Comparison of ENCODE assay signal across 34 cellular contexts in the genomic region with DNA sequence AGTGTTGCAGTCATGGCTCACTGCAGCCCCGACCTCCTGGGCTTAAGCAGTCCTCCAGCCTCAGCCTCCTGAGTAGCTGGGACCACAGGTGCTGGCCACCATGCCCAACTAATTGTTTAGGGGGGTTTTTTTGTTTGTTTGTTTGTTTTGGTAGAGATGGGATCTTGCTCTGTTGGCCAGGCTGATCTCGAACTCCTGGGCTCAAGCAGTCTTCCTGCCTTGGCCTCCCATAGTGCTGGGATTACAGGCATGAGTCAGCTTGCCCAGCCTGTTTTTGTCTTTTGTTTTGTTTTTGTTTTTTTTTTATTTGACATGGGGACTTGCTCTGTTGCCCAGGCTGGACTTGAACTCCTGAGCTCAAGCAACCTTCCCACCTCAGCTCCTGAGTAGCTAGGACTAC.
"Had no signal": no experiment of that assay in that cellular context is flagged by ENCODE, and none has a peak within 500 bp of the region (broad histone marks: within the 10 kb centered on the region; RNA-seq: fewer than 3 reads in every experiment).

No MANE protein-coding gene starts in this region.

- H3K4me3 ChIP-seq: adrenal gland, body of pancreas, breast epithelium had no signal

- ATAC-seq: activated CD4-positive, alpha-beta T cell treated with anti-CD3 and anti-CD28 coated beads for 36 hours; activated CD4-positive, CD25-positive, alpha-beta regulatory T cell treated with anti-CD3 and anti-CD28 coated beads, Interleukin-2, amount 50 U/mL, for 24 hours; activated CD8-positive, alpha-beta T cell treated with anti-CD3 and anti-CD28 coated beads for 36 hours; activated naive CD4-positive, alpha-beta T cell treated with anti-CD3 and anti-CD28 coated beads, Interleukin-2, amount 50 U/mL, for 72 hours; activated T-cell treated with anti-CD3 and anti-CD28 coated beads, Interleukin-2, amount 50 U/mL, for 72 hours; activated T-helper 17 cell treated with anti-CD3 and anti-CD28 coated beads, Interleukin-2, amount 50 U/mL, for 72 hours; body of pancreas had no signal

- H3K4me3 Mint-ChIP-seq: activated CD4-positive, alpha-beta T cell treated with anti-CD3 and anti-CD28 coated beads for 36 hours; activated CD4-positive, alpha-beta T cell treated with anti-CD3 and anti-CD28 coated beads, Interleukin-2, amount 10 ng/mL, durations not matched to agents 7 days and 5 days; activated CD8-positive, alpha-beta T cell treated with anti-CD3 and anti-CD28 coated beads for 36 hours; activated naive CD4-positive, alpha-beta T cell treated with anti-CD3 and anti-CD28 coated beads for 36 hours; activated naive CD8-positive, alpha-beta T cell treated with anti-CD3 and anti-CD28 coated beads for 36 hours; activated T-cell treated with anti-CD3 and anti-CD28 coated beads, Interleukin-2, amount 50 U/mL, for 72 hours; activated T-helper 1 cell treated with anti-CD3 and anti-CD28 coated beads, Interleukin-12 subunit alpha, Interleukin-12 subunit beta, Interleukin-2, Interleukin-4 antibody, amounts not matched to agents 30 ng/mL and 10 ng/mL and 1 ng/mL, durations not matched to agents 14 hours and 24 hours and 36 hours; activated T-helper 17 cell treated with anti-CD3 and anti-CD28 coated beads, Interleukin-2, amount 50 U/mL, for 72 hours; T-helper 2 cell treated with Interferon-gamma antibody and Interleukin-4, amounts not matched to agents 5 μg/mL and 100 μg/mL, for 36 hours had no signal

- FAIRE-seq: colon, TTC549 had no signal

- H3K27ac ChIP-seq: adrenal gland, body of pancreas, brain microvascular endothelial cell, breast epithelium, VCaP had no signal

- H3K36me3 ChIP-seq: breast epithelium had no signal

- H3K27me3 ChIP-seq: adrenal gland, body of pancreas, brain microvascular endothelial cell, breast epithelium had no signal

- DNase-seq: activated CD4-positive, alpha-beta T cell treated with anti-CD3 and anti-CD28 coated beads for 1 hour; activated CD4-positive, alpha-beta T cell treated with anti-CD3 and anti-CD28 coated beads for 36 hours; activated CD4-positive, alpha-beta T cell treated with anti-CD3 and anti-CD28 coated beads for 48 hours; activated CD4-positive, alpha-beta T cell treated with anti-CD3 and anti-CD28 coated beads, Interleukin-2, amount 10 ng/mL, durations not matched to agents 7 days and 5 days; activated CD4-positive, alpha-beta T cell treated with anti-CD3 and anti-CD28 coated beads, Interleukin-2, amount 50 U/mL, for 48 hours; activated CD4-positive, CD25-positive, alpha-beta regulatory T cell; activated CD8-positive, alpha-beta memory T cell treated with anti-CD3 and anti-CD28 coated beads, Interleukin-2, amount 50 U/mL, for 4 hours; activated CD8-positive, alpha-beta T cell treated with anti-CD3 and anti-CD28 coated beads for 36 hours; activated effector memory CD4-positive, alpha-beta T cell treated with anti-CD3 and anti-CD28 coated beads, Interleukin-2, amount 50 U/mL, for 16 hours; activated gamma-delta T cell treated with Interleukin-2 at 50 U/mL for 16 hours; activated naive CD4-positive, alpha-beta T cell; activated naive CD4-positive, alpha-beta T cell treated with anti-CD3 and anti-CD28 coated beads for 36 hours; activated naive CD4-positive, alpha-beta T cell treated with anti-CD3 and anti-CD28 coated beads, Interleukin-2, amount 50 U/mL, for 16 hours; activated naive CD8-positive, alpha-beta T cell treated with anti-CD3 and anti-CD28 coated beads for 36 hours; activated T-cell treated with anti-CD3 and anti-CD28 coated beads for 4 hours; activated T-cell treated with anti-CD3 and anti-CD28 coated beads, Interleukin-2, amount 50 U/mL, for 1 hour; activated T-cell treated with anti-CD3 and anti-CD28 coated beads, Interleukin-2, amount 50 U/mL, for 72 hours; adrenal gland; amniotic stem cell; aorta; body of pancreas; brain microvascular endothelial cell; central memory CD4-positive, alpha-beta T cell; T-helper 2 cell; T-helper 9 cell had no signal

- H3K27me3 Mint-ChIP-seq: activated CD4-positive, alpha-beta T cell treated with anti-CD3 and anti-CD28 coated beads for 36 hours; activated CD4-positive, alpha-beta T cell treated with anti-CD3 and anti-CD28 coated beads, Interleukin-2, amount 10 ng/mL, durations not matched to agents 7 days and 5 days; activated CD8-positive, alpha-beta T cell treated with anti-CD3 and anti-CD28 coated beads for 36 hours; activated naive CD8-positive, alpha-beta T cell treated with anti-CD3 and anti-CD28 coated beads for 36 hours; activated T-helper 17 cell treated with anti-CD3 and anti-CD28 coated beads, Interleukin-2, amount 50 U/mL, for 72 hours had no signal

- H3K9me3 Mint-ChIP-seq: activated CD8-positive, alpha-beta T cell treated with anti-CD3 and anti-CD28 coated beads for 36 hours; activated naive CD4-positive, alpha-beta T cell treated with anti-CD3 and anti-CD28 coated beads for 36 hours; activated naive CD4-positive, alpha-beta T cell treated with anti-CD3 and anti-CD28 coated beads, Interleukin-2, amount 50 U/mL, for 72 hours; activated naive CD8-positive, alpha-beta T cell treated with anti-CD3 and anti-CD28 coated beads for 36 hours; activated T-cell treated with anti-CD3 and anti-CD28 coated beads, Interleukin-2, amount 50 U/mL, for 72 hours; activated T-helper 1 cell treated with anti-CD3 and anti-CD28 coated beads, Interleukin-12 subunit alpha, Interleukin-12 subunit beta, Interleukin-2, Interleukin-4 antibody, amounts not matched to agents 30 ng/mL and 10 ng/mL and 1 ng/mL, durations not matched to agents 14 hours and 24 hours and 36 hours; activated T-helper 17 cell treated with anti-CD3 and anti-CD28 coated beads, Interleukin-2, amount 50 U/mL, for 72 hours; T-helper 2 cell treated with Interferon-gamma antibody and Interleukin-4, amounts not matched to agents 5 μg/mL and 100 μg/mL, for 36 hours had no signal

- H3K4me1 Mint-ChIP-seq: activated CD4-positive, alpha-beta T cell treated with anti-CD3 and anti-CD28 coated beads for 36 hours; activated CD4-positive, alpha-beta T cell treated with anti-CD3 and anti-CD28 coated beads, Interleukin-2, amount 10 ng/mL, durations not matched to agents 7 days and 5 days; activated naive CD8-positive, alpha-beta T cell treated with anti-CD3 and anti-CD28 coated beads for 36 hours; activated T-helper 17 cell treated with anti-CD3 and anti-CD28 coated beads, Interleukin-2, amount 50 U/mL, for 72 hours had no signal

- H3K4me1 ChIP-seq: adrenal gland, body of pancreas, breast epithelium had no signal

- H3K27ac Mint-ChIP-seq: activated CD4-positive, alpha-beta T cell treated with anti-CD3 and anti-CD28 coated beads for 36 hours; activated CD4-positive, alpha-beta T cell treated with anti-CD3 and anti-CD28 coated beads, Interleukin-2, amount 10 ng/mL, durations not matched to agents 7 days and 5 days; activated CD8-positive, alpha-beta T cell treated with anti-CD3 and anti-CD28 coated beads for 36 hours; activated naive CD4-positive, alpha-beta T cell treated with anti-CD3 and anti-CD28 coated beads for 36 hours; activated naive CD8-positive, alpha-beta T cell treated with anti-CD3 and anti-CD28 coated beads for 36 hours; activated T-helper 1 cell treated with anti-CD3 and anti-CD28 coated beads, Interleukin-12 subunit alpha, Interleukin-12 subunit beta, Interleukin-2, Interleukin-4 antibody, amounts not matched to agents 30 ng/mL and 10 ng/mL and 1 ng/mL, durations not matched to agents 14 hours and 24 hours and 36 hours; T-helper 2 cell treated with Interferon-gamma antibody and Interleukin-4, amounts not matched to agents 5 μg/mL and 100 μg/mL, for 36 hours had no signal

- H3K9me3 ChIP-seq: adrenal gland, body of pancreas, breast epithelium had no signal
